Comparison of ENCODE assay signal across 8 cellular contexts in the genomic region with DNA sequence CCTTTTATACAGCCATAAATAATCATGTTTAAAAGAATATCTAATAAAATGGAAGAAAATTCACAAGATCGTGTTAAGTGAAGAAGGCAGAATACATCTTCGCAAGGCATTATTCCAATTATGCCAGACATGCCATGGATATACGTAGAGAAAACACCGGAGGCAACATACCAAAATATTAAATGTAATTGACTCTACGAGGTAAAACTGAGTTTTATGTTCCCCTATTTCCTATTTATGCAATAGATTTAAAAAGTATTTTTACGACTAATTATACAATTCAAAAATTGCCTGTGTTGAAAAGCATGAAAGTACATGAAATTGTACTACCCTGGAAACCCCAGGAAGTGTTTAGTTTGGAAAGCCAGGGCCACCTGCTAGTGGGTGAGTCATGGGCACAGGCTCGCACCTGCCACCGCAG. TPM values are rescaled to one million over a fixed set of nuclear protein-coding genes. Genes with fewer than 3 reads are reported as not detected.
DNase-seq lines count a peak whose midpoint lies in the region; ATAC-seq and TF ChIP-seq lines count a peak whose summit lies in the region.

No MANE protein-coding gene starts in this region.

- DNase-seq in left ventricle myocardium inferior (no peak), left ventricle myocardium superior (no peak), right cardiac atrium (no peak), foreskin melanocyte (no peak)

- peak overlapping the region; percentile 91 for H3K4me3 Mint-ChIP-seq in stimulated activated memory B cell treated with anti-CD40 and anti-IgM and Interleukin-4, amounts not matched to agents 10 μg/mL and 1 μg/mL and 100 μg/mL, for 72 hours

- H3K36me3 ChIP-seq in left ventricle myocardium inferior, result peaks cover 26% of the 10 kb centered on the region

- 56% methylated on average over 8 of the region's 8 CpGs for WGBS in right cardiac atrium

- H3K36me3 Mint-ChIP-seq in stimulated activated memory B cell treated with anti-CD40 and anti-IgM and Interleukin-4, amounts not matched to agents 10 μg/mL and 1 μg/mL and 100 μg/mL, for 72 hours, result peaks cover 20% of the 10 kb centered on the region

- intact Hi-C loops in left ventricle myocardium inferior (cut with micrococcal nuclease) (no loop called here), left ventricle myocardium superior (cut with micrococcal nuclease) (no loop called here), right cardiac atrium (cut with DNase I) (loop anchor here in 1 of 4 donors (5.0 kb wide), 1 partner anchor 35 kb away; no protein-coding TSS in a partner anchor)

- peak overlapping the region; percentile 98 for H3K27ac Mint-ChIP-seq in stimulated activated memory B cell treated with anti-CD40 and anti-IgM and Interleukin-4, amounts not matched to agents 10 μg/mL and 1 μg/mL and 100 μg/mL, for 72 hours

- H3K9me3 ChIP-seq in left ventricle myocardium inferior (replicated peaks) (no peaks in the 10 kb centered on the region), right cardiac atrium (ENCODE audit: control insufficient read depth, low read length) (no peaks in the 10 kb centered on the region)

- ATAC-seq in left ventricle myocardium superior, result no peak
- peak; percentile 6 to 23 for ATAC-seq in right cardiac atrium
- ATAC-seq in stimulated activated memory B cell treated with anti-CD40 and anti-IgM and Interleukin-4, amounts not matched to agents 10 μg/mL and 1 μg/mL and 100 μg/mL, for 72 hours, result no peak
- no peak for ATAC-seq in GM21526 (IDR thresholded peaks at IDR 0.05; ENCODE audit: low FRiP score, unreplicated experiment)
- ATAC-seq in GM21447 (IDR thresholded peaks at IDR 0.05; ENCODE audit: unreplicated experiment), result no peak

- peaks cover 51% of the 10 kb centered on the region for H3K4me1 ChIP-seq in left ventricle myocardium inferior
- peaks cover 4% of the 10 kb centered on the region for H3K4me1 ChIP-seq in right cardiac atrium (ENCODE audit: control insufficient read depth, insufficient read depth, low read length)

- H3K9me3 Mint-ChIP-seq in stimulated activated memory B cell treated with anti-CD40 and anti-IgM and Interleukin-4, amounts not matched to agents 10 μg/mL and 1 μg/mL and 100 μg/mL, for 72 hours, result no peaks in the 10 kb centered on the region

- H3K27me3 ChIP-seq in left ventricle myocardium inferior (ENCODE audit: low read depth) (no peaks in the 10 kb centered on the region), right cardiac atrium (ENCODE audit: control insufficient read depth, insufficient read depth) (no peaks in the 10 kb centered on the region)

- H3K27ac ChIP-seq in left ventricle myocardium inferior (replicated peaks), result peak overlapping the region; percentile 97
- peak overlapping the region; percentile 100 for H3K27ac ChIP-seq in VCaP
- peak overlapping the region; percentile 78 for H3K27ac ChIP-seq in right cardiac atrium (ENCODE audit: low read length)

- H3K4me3 ChIP-seq in left ventricle myocardium inferior (peak overlapping the region; percentile 96), right cardiac atrium (ENCODE audit: low read length) (peak overlapping the region; percentile 63)

- H3K27me3 Mint-ChIP-seq in stimulated activated memory B cell treated with anti-CD40 and anti-IgM and Interleukin-4, amounts not matched to agents 10 μg/mL and 1 μg/mL and 100 μg/mL, for 72 hours, result no peaks in the 10 kb centered on the region

- TF ChIP-seq CTCF in left ventricle myocardium inferior (IDR thresholded peaks at IDR 0.05; ENCODE audit: borderline replicate concordance) (no peak), VCaP (conservative IDR thresholded peaks at IDR 0.05) (no peak)

- H3K4me1 Mint-ChIP-seq in stimulated activated memory B cell treated with anti-CD40 and anti-IgM and Interleukin-4, amounts not matched to agents 10 μg/mL and 1 μg/mL and 100 μg/mL, for 72 hours, result peaks cover 63% of the 10 kb centered on the region

RNA-seq across cellular contexts. Expression of a gene that starts 0.9 kb away (rescaled TPM):
- 110 TPM for total RNA-seq in left ventricle myocardium inferior
- 131 TPM for total RNA-seq in left ventricle myocardium superior
- 100 to 1,000 TPM in 3 of 4 donors, 10 to 100 TPM in 1; 98.2 to 116 (median 107) TPM for total RNA-seq in right cardiac atrium
- 70.6 TPM for polyA plus RNA-seq in right cardiac atrium

RNA-seq across cellular contexts. Expression of a gene that starts 11.4 kb away (rescaled TPM):
- total RNA-seq in left ventricle myocardium inferior (3.1 TPM), left ventricle myocardium superior (3.0 TPM), right cardiac atrium (1 to 10 TPM; 5.1 to 6.5 (median 5.8) TPM)
- 4.5 TPM for polyA plus RNA-seq in right cardiac atrium

RNA-seq across cellular contexts. Expression of a gene that starts 26.3 kb away (rescaled TPM):
- total RNA-seq in left ventricle myocardium inferior (17.6 TPM), left ventricle myocardium superior (18.7 TPM), right cardiac atrium (100 to 1,000 TPM; 111 to 195 (median 174) TPM)
- polyA plus RNA-seq in right cardiac atrium, result 193 TPM

RNA-seq across cellular contexts. Expression of a gene that starts 44.3 kb away (rescaled TPM):
- total RNA-seq in left ventricle myocardium inferior (5.1 TPM), left ventricle myocardium superior (4.0 TPM), right cardiac atrium (1 to 10 TPM; 4.5 to 7.4 (median 5.5) TPM)
- polyA plus RNA-seq in right cardiac atrium, result 4.2 TPM

RNA-seq across cellular contexts. Expression of a gene that starts 44.5 kb away (rescaled TPM):
- 4.3 TPM for total RNA-seq in left ventricle myocardium inferior
- 3.7 TPM for total RNA-seq in left ventricle myocardium superior
- 1 to 10 TPM; 5.7 to 8.0 (median 6.2) TPM for total RNA-seq in right cardiac atrium
- polyA plus RNA-seq in right cardiac atrium, result 4.4 TPM

Comparison
In these comparisons a context has a peak if more than half of its experiments do, and no peak if none do; other contexts are left out.
1. ATAC-seq: peak in right cardiac atrium (2 of 2); none in left ventricle myocardium superior (single experiment), stimulated activated memory B cell treated with anti-CD40 and anti-IgM and Interleukin-4, amounts not matched to agents 10 μg/mL and 1 μg/mL and 100 μg/mL, for 72 hours (single experiment), GM21526 (single experiment) and GM21447 (single experiment).
2. Peak in every context shown above with its lines, with median percentiles within 50 percentile points of each other: H3K27ac ChIP-seq.